ENCODE assay signal across 1 cellular context in the genomic region with DNA sequence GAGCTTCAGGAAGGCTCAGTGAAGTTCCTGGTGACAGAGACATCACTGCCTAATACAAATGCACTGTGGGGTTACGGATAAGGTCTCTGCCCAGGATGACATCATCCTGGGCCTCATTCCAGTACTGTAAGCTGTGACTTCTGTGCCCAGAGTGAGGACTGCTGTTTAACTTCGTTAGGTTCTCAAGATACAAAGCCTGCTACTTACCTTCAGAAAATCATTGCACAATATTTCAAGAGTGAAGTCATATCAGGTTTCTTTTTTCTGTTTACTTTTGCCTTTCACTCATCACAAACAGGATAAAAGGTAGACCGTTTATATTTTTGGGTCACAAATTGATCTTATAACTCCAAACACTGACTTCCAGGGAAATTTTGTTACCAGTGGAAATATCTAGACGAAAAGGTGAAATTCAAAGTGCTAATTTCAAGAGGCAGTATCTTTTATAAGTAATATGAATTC.
TF ChIP-seq lines count a peak whose summit lies in the region.

No MANE protein-coding gene starts in this region.

TF ChIP-seq in HCT116, 20 proteins besides CTCF, POLR2A, EP300 and RAD21 (continued from another document):
- TF ChIP-seq SRF (IDR thresholded peaks at IDR 0.05; ENCODE audit: low read depth) (no peak), FOSL1 (IDR thresholded peaks at IDR 0.05; ENCODE audit: low read depth) (no peak), EZH2phosphoT487 (IDR thresholded peaks at IDR 0.05; ENCODE audit: borderline replicate concordance) (no peak), ZNF274 (IDR thresholded peaks at IDR 0.05; ENCODE audit: low read depth, low read length) (no peak), CEBPB (IDR thresholded peaks at IDR 0.05; ENCODE audit: low read depth) (peak; percentile 59; the same call in 1 of the 2 replicates), MAX (IDR thresholded peaks at IDR 0.05) (no peak)
